9 cellular contexts compared by ENCODE assay signal in the genomic region with DNA sequence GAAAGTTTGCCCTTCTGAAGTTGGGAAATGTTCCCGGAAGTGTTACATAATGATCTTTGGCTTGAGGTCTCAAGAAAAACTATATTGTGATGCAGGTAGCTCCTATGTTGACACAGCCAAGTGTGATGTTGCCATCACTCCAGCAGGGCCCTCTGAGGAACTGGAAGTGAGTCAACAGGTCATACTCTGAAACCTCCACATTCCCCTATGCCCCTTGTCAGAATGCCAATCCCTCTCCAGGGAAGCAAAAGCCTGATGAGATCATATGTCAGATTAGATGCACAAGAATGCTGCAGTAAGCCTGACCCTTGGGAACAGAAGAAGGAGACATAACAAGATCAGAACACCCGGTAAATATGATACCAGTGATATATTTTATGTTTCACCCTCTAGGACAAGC.
DNase-seq lines count a peak whose midpoint lies in the region; TF ChIP-seq lines count a peak whose summit lies in the region.
"Had no signal": no experiment of that assay in that cellular context is flagged by ENCODE, and none has a peak within 500 bp of the region (broad histone marks: within the 10 kb centered on the region; RNA-seq: fewer than 3 reads in every experiment).

No MANE protein-coding gene starts in this region.

- no peaks in the 10 kb centered on the region; a peak in 1 of 4 replicates for H3K4me1 ChIP-seq in SK-N-SH (ENCODE audit: control insufficient read depth in 1 of 2, insufficient read depth in 2 of 2, low read depth in 1 of 2, low read length in 1 of 2)

- TF ChIP-seq RAD21 in SK-N-SH (IDR thresholded peaks at IDR 0.05; ENCODE audit: low read length) = no peak

- no peak; the same call in 1 of the 2 replicates for TF ChIP-seq CTCF in SK-N-SH (IDR thresholded peaks at IDR 0.05)

- WGBS in SK-N-SH (ENCODE audit: low lambda C conversion rate) = 50% methylated on average over 2 of the region's 2 CpGs

- POLR2A ChIA-PET in SK-N-SH (lab: Yijun Ruan, JAX) = no interaction called here

- peaks cover 14% of the 10 kb centered on the region for H3F3A ChIP-seq in SK-N-SH (replicated peaks; ENCODE audit: insufficient read depth)

- H3K9ac ChIP-seq in SK-N-SH = no peak overlapping the region; the same call in 1 of the 2 replicates

- peaks cover 0 to 31% of the 10 kb centered on the region in 2 experiments for H3K36me3 ChIP-seq in SK-N-SH (replicated peaks in 1 of 2; ENCODE audit: control insufficient read depth in 1 of 2, insufficient read depth in 2 of 2, low read length in 1 of 2)

- H3K27me3 ChIP-seq in SK-N-SH (ENCODE audit: insufficient read depth) = no peaks in the 10 kb centered on the region

- DNase-seq in NCI-H82 (lab: John Stamatoyannopoulos, UW) = peak; percentile 47
- no peak for DNase-seq in NCI-H82 treated with DMSO at 0.1 percent for 48 hours (lab: John Stamatoyannopoulos, UW; ENCODE audit: unreplicated experiment)
- no peak for DNase-seq in SK-N-SH
- peak; percentile 24 for DNase-seq in hepatic stellate cell (ENCODE audit: low spot score)
- peak; percentile 35 for DNase-seq in stromal cell of bone marrow (ENCODE audit: low read depth)
- no peak for DNase-seq in stimulated activated naive CD4-positive, alpha-beta T cell (lab: John Stamatoyannopoulos, UW)
- no peak for DNase-seq in NCI-H748 (lab: John Stamatoyannopoulos, UW; ENCODE audit: unreplicated experiment)
- no peak for DNase-seq in activated T-cell treated with anti-CD3 and anti-CD28 coated beads, Interleukin-2, amount 50 U/mL, for 24 hours
- DNase-seq: activated naive CD4-positive, alpha-beta T cell treated with anti-CD3 and anti-CD28 coated beads, Interleukin-2, amount 10 ng/mL, durations not matched to agents 7 days and 5 days had no signal

- no peak overlapping the region for H3K4me2 ChIP-seq in SK-N-SH

- H3K4me3 ChIP-seq in SK-N-SH (ENCODE audit: low read depth in 2 of 2, low read length in 1 of 2) = no peak overlapping the region

- H3K27me3 Mint-ChIP-seq in activated T-cell treated with anti-CD3 and anti-CD28 coated beads, Interleukin-2, amount 50 U/mL, for 24 hours = peaks cover 5% of the 10 kb centered on the region

- H3K9me3 ChIP-seq in SK-N-SH = no peaks in the 10 kb centered on the region

- no peaks in the 10 kb centered on the region for H3K79me2 ChIP-seq in SK-N-SH (ENCODE audit: insufficient read depth)

- H3K27ac ChIP-seq in SK-N-SH (ENCODE audit: low read depth in 2 of 2, low read length in 1 of 2) = peak overlapping the region in 1 of 2 experiments; percentile 76; a peak in 2 of 4 replicates

- CTCF ChIA-PET in SK-N-SH (lab: Yijun Ruan, JAX) = interaction anchor here (0.7 to 2.0 kb wide), 3 partner anchors 13 to 229 kb away, joined by 3 to 6 read pairs (median 3); no protein-coding TSS in a partner anchor

- H3K27ac Mint-ChIP-seq in activated T-cell treated with anti-CD3 and anti-CD28 coated beads, Interleukin-2, amount 50 U/mL, for 24 hours = no peak overlapping the region
- H3K27ac Mint-ChIP-seq: activated naive CD4-positive, alpha-beta T cell treated with anti-CD3 and anti-CD28 coated beads, Interleukin-2, amount 10 ng/mL, durations not matched to agents 7 days and 5 days had no signal

- H3K4me3 Mint-ChIP-seq in activated T-cell treated with anti-CD3 and anti-CD28 coated beads, Interleukin-2, amount 50 U/mL, for 24 hours = no peak overlapping the region
- H3K4me3 Mint-ChIP-seq: activated naive CD4-positive, alpha-beta T cell treated with anti-CD3 and anti-CD28 coated beads, Interleukin-2, amount 10 ng/mL, durations not matched to agents 7 days and 5 days had no signal

- TF ChIP-seq EP300 in SK-N-SH (IDR thresholded peaks at IDR 0.05; ENCODE audit: borderline replicate concordance in 1 of 2, low read depth in 1 of 2, low read length in 1 of 2) = peak in 1 of 2 experiments; percentile 50; a peak in 2 of 4 replicates

- H3K36me3 Mint-ChIP-seq in activated T-cell treated with anti-CD3 and anti-CD28 coated beads, Interleukin-2, amount 50 U/mL, for 24 hours (ENCODE audit: low read depth) = no peaks in the 10 kb centered on the region
- H3K36me3 Mint-ChIP-seq: activated naive CD4-positive, alpha-beta T cell treated with anti-CD3 and anti-CD28 coated beads, Interleukin-2, amount 10 ng/mL, durations not matched to agents 7 days and 5 days had no signal

- H4K20me1 ChIP-seq in SK-N-SH (ENCODE audit: insufficient read depth) = no peaks in the 10 kb centered on the region

- 0 out of 2 replicates have a peak overlapping the region, but pooled peaks have one; percentile 19 for H2AFZ ChIP-seq in SK-N-SH (ENCODE audit: low read depth)

- H3K9me3 Mint-ChIP-seq in activated T-cell treated with anti-CD3 and anti-CD28 coated beads, Interleukin-2, amount 50 U/mL, for 24 hours = no peaks in the 10 kb centered on the region
- H3K9me3 Mint-ChIP-seq: activated naive CD4-positive, alpha-beta T cell treated with anti-CD3 and anti-CD28 coated beads, Interleukin-2, amount 10 ng/mL, durations not matched to agents 7 days and 5 days had no signal

- no peaks in the 10 kb centered on the region for H3K4me1 Mint-ChIP-seq in activated T-cell treated with anti-CD3 and anti-CD28 coated beads, Interleukin-2, amount 50 U/mL, for 24 hours (ENCODE audit: low read depth)

- H3K9me2 ChIP-seq in SK-N-SH = no peaks in the 10 kb centered on the region

TF ChIP-seq in SK-N-SH, 30 proteins besides CTCF, POLR2A, EP300 and RAD21:
- peak; percentile 63 for TF ChIP-seq JUND (IDR thresholded peaks at IDR 0.05)
- TF ChIP-seq, protein P1, sequence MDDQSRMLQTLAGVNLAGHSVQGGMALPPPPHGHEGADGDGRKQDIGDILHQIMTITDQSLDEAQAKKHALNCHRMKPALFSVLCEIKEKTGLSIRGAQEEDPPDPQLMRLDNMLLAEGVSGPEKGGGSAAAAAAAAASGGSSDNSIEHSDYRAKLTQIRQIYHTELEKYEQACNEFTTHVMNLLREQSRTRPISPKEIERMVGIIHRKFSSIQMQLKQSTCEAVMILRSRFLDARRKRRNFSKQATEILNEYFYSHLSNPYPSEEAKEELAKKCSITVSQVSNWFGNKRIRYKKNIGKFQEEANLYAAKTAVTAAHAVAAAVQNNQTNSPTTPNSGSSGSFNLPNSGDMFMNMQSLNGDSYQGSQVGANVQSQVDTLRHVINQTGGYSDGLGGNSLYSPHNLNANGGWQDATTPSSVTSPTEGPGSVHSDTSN (IDR thresholded peaks at IDR 0.05) = peak; percentile 68
- TF ChIP-seq TEAD4 (IDR thresholded peaks at IDR 0.05; ENCODE audit: borderline replicate concordance, insufficient read depth) = peak; percentile 40; the same call in 1 of the 2 replicates
- no peak for TF ChIP-seq IRF3 (IDR thresholded peaks at IDR 0.05; ENCODE audit: low read depth, low read length)
- TF ChIP-seq SIN3A (IDR thresholded peaks at IDR 0.05; ENCODE audit: borderline replicate concordance, low read depth, low read length) = 0 out of 2 replicates have a peak, but pooled peaks have one; percentile 48
- no peak for TF ChIP-seq REST (IDR thresholded peaks at IDR 0.05; ENCODE audit: low read depth, low read length)
- TF ChIP-seq FOXJ3 (CRISPR knock-in tag; IDR thresholded peaks at IDR 0.05) = no peak
- peak; percentile 85 for TF ChIP-seq NFIC (IDR thresholded peaks at IDR 0.05; ENCODE audit: borderline replicate concordance)
- peak; percentile 91 for TF ChIP-seq RXRA (IDR thresholded peaks at IDR 0.05; ENCODE audit: borderline replicate concordance, low read depth)
- TF ChIP-seq FOSL2 (IDR thresholded peaks at IDR 0.05; ENCODE audit: borderline replicate concordance, low read depth) = peak; percentile 61
- TF ChIP-seq TCF12 (IDR thresholded peaks at IDR 0.05) = peak; percentile 76
- no peak for TF ChIP-seq GABPA (IDR thresholded peaks at IDR 0.05; ENCODE audit: low read depth)

Comparison
In these comparisons a context has a peak if more than half of its experiments do, and no peak if none do; other contexts are left out.
1. DNase-seq: peak in NCI-H82 (single experiment), hepatic stellate cell (single experiment) and stromal cell of bone marrow (single experiment); none in NCI-H82 treated with DMSO at 0.1 percent for 48 hours (single experiment), SK-N-SH (single experiment), stimulated activated naive CD4-positive, alpha-beta T cell (0 of 6), NCI-H748 (single experiment) and activated T-cell treated with anti-CD3 and anti-CD28 coated beads, Interleukin-2, amount 50 U/mL, for 24 hours (single experiment).